ENCODE assay signal across 16 cellular contexts in the genomic region with DNA sequence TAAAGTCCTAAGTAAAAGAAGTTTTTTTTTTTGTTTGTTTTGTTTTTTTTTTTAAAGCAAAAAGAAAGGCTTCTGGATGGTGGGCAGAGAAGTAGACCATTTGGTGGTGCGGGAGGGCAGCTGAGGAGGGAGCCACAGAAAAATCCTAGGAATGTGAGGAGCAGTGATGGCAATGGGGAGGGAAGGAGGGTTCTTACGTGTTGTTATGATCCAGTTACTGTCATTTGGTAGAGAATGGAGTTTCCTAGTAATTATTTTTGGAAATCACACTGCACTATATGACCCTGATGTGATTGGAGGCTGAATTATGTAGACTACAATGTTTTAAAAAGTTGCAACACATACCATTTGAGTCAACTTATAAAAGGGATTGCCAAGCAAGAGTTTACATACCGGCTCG. TPM values are rescaled to one million over a fixed set of nuclear protein-coding genes. Genes with fewer than 3 reads are reported as not detected.
"Had no signal": no experiment of that assay in that cellular context is flagged by ENCODE, and none has a peak within 500 bp of the region (broad histone marks: within the 10 kb centered on the region; RNA-seq: fewer than 3 reads in every experiment).

No MANE protein-coding gene starts in this region.

- H3K27ac Mint-ChIP-seq: stimulated activated effector memory CD8-positive, alpha-beta T cell treated with anti-CD3 and anti-CD28 coated beads, Interleukin-12 subunit alpha, Interleukin-12 subunit beta, amount 100 ng/mL, for 72 hours; type B pancreatic cell had no signal

- DNase-seq: activated CD4-positive, alpha-beta T cell treated with anti-CD3 and anti-CD28 coated beads for 48 hours; activated naive CD4-positive, alpha-beta T cell treated with Interleukin-2 at 50 U/mL for 16 hours; central memory CD4-positive, alpha-beta T cell; cortex of kidney; effector CD8-positive, alpha-beta T cell; glutamatergic neuron; midbrain; naive B cell; substantia nigra; T1000 had no signal

- ATAC-seq: left lobe of liver; stimulated activated effector memory CD8-positive, alpha-beta T cell treated with anti-CD3 and anti-CD28 coated beads, Interleukin-12 subunit alpha, Interleukin-12 subunit beta, amount 100 ng/mL, for 72 hours had no signal

- H3K4me1 Mint-ChIP-seq: naive B cell; stimulated activated effector memory CD8-positive, alpha-beta T cell treated with anti-CD3 and anti-CD28 coated beads, Interleukin-12 subunit alpha, Interleukin-12 subunit beta, amount 100 ng/mL, for 72 hours had no signal

- H3K27ac ChIP-seq: parathyroid adenoma, SJSA1 had no signal

- H3K9me3 Mint-ChIP-seq: naive B cell; stimulated activated effector memory CD8-positive, alpha-beta T cell treated with anti-CD3 and anti-CD28 coated beads, Interleukin-12 subunit alpha, Interleukin-12 subunit beta, amount 100 ng/mL, for 72 hours; type B pancreatic cell had no signal

- H3K4me3 ChIP-seq: SJSA1, skin epidermis had no signal

- H3K36me3 ChIP-seq: SJSA1 had no signal

- H3K4me1 ChIP-seq: SJSA1 had no signal

- H3K36me3 Mint-ChIP-seq: naive B cell; stimulated activated effector memory CD8-positive, alpha-beta T cell treated with anti-CD3 and anti-CD28 coated beads, Interleukin-12 subunit alpha, Interleukin-12 subunit beta, amount 100 ng/mL, for 72 hours; type B pancreatic cell had no signal

- H3K4me3 Mint-ChIP-seq: naive B cell; stimulated activated effector memory CD8-positive, alpha-beta T cell treated with anti-CD3 and anti-CD28 coated beads, Interleukin-12 subunit alpha, Interleukin-12 subunit beta, amount 100 ng/mL, for 72 hours; type B pancreatic cell had no signal

- H3K9me3 ChIP-seq: SJSA1 had no signal

- H3K9ac ChIP-seq: parathyroid adenoma had no signal

- H3K27me3 ChIP-seq: SJSA1 had no signal

RNA-seq across cellular contexts. Expression of gene ADGRF5, which starts 22.1 kb away (rescaled TPM):
- total RNA-seq: SJSA1 had no signal
